ENCODE assay signal across 1 cellular context in the genomic region with DNA sequence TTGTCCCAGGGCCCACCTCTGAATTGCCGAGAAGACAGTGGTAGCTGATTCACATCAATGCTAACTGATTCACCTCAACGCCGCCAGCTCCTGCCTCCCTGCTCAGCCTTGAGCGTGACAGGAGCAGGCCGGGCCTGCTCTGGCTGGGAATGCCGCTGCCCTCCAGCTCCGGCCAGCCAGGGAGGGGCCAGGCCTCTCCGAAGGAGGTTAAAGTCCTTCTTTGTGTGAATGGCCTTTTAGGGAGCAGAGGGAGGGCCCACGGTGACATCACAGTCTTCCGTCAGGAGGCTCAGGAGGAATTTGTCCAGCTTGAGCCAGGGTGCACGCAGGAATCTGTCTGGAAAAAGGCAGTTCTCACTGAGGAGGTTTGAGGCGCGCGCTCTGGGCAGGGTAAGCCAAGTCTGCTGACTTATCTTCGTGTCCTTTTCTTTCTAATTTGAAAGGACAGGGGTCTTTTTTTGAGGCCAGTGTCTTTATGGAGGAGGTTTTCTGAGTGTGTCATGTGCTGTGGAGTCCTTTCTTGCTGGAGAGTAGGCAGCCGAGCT.
TF ChIP-seq lines count a peak whose summit lies in the region.

No MANE protein-coding gene starts in this region.

TF ChIP-seq in HepG2, 621 proteins besides CTCF, POLR2A, EP300 and RAD21 (continued from another document and continues in another):
- TF ChIP-seq, protein P1, sequence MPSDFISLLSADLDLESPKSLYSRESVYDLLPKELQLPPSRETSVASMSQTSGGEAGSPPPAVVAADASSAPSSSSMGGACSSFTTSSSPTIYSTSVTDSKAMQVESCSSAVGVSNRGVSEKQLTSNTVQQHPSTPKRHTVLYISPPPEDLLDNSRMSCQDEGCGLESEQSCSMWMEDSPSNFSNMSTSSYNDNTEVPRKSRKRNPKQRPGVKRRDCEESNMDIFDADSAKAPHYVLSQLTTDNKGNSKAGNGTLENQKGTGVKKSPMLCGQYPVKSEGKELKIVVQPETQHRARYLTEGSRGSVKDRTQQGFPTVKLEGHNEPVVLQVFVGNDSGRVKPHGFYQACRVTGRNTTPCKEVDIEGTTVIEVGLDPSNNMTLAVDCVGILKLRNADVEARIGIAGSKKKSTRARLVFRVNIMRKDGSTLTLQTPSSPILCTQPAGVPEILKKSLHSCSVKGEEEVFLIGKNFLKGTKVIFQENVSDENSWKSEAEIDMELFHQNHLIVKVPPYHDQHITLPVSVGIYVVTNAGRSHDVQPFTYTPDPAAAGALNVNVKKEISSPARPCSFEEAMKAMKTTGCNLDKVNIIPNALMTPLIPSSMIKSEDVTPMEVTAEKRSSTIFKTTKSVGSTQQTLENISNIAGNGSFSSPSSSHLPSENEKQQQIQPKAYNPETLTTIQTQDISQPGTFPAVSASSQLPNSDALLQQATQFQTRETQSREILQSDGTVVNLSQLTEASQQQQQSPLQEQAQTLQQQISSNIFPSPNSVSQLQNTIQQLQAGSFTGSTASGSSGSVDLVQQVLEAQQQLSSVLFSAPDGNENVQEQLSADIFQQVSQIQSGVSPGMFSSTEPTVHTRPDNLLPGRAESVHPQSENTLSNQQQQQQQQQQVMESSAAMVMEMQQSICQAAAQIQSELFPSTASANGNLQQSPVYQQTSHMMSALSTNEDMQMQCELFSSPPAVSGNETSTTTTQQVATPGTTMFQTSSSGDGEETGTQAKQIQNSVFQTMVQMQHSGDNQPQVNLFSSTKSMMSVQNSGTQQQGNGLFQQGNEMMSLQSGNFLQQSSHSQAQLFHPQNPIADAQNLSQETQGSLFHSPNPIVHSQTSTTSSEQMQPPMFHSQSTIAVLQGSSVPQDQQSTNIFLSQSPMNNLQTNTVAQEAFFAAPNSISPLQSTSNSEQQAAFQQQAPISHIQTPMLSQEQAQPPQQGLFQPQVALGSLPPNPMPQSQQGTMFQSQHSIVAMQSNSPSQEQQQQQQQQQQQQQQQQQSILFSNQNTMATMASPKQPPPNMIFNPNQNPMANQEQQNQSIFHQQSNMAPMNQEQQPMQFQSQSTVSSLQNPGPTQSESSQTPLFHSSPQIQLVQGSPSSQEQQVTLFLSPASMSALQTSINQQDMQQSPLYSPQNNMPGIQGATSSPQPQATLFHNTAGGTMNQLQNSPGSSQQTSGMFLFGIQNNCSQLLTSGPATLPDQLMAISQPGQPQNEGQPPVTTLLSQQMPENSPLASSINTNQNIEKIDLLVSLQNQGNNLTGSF (CRISPR knock-in tag; IDR thresholded peaks at IDR 0.05): no peak
- TF ChIP-seq BRD4 (CRISPR knock-in tag; IDR thresholded peaks at IDR 0.05) (no peak), RFX1 (IDR thresholded peaks at IDR 0.05) (no peak), ZEB1 (IDR thresholded peaks at IDR 0.05; ENCODE audit: insufficient replicate concordance, low read depth) (no peak), ZFP37 (CRISPR knock-in tag; IDR thresholded peaks at IDR 0.05; ENCODE audit: borderline replicate concordance) (peak; percentile 55; the same call in 1 of the 2 replicates), PAWR (CRISPR knock-in tag; IDR thresholded peaks at IDR 0.05; ENCODE audit: borderline replicate concordance) (no peak), ZNF354B (CRISPR knock-in tag; IDR thresholded peaks at IDR 0.05) (no peak), ZNF549 (CRISPR knock-in tag; IDR thresholded peaks at IDR 0.05) (no peak), ZNF615 (CRISPR knock-in tag; IDR thresholded peaks at IDR 0.05; ENCODE audit: borderline replicate concordance) (no peak), TAF15 (IDR thresholded peaks at IDR 0.05; ENCODE audit: low read depth, low read length, poor library complexity, severe bottlenecking) (no peak), ZKSCAN1 (IDR thresholded peaks at IDR 0.05; ENCODE audit: low read length) (no peak), TCF7L2 (IDR thresholded peaks at IDR 0.05; ENCODE audit: low read depth, low read length) (no peak), HMG20A (CRISPR knock-in tag; IDR thresholded peaks at IDR 0.05; ENCODE audit: borderline replicate concordance) (peak; percentile 56; the same call in 1 of the 2 replicates), ZNF567 (CRISPR knock-in tag; IDR thresholded peaks at IDR 0.05; ENCODE audit: borderline replicate concordance) (no peak), ZNF563 (CRISPR knock-in tag; IDR thresholded peaks at IDR 0.05) (no peak), ZNF17 (CRISPR knock-in tag; IDR thresholded peaks at IDR 0.05) (no peak), GPN1 (CRISPR knock-in tag; IDR thresholded peaks at IDR 0.05; ENCODE audit: borderline replicate concordance) (no peak), MTF1 (CRISPR knock-in tag; IDR thresholded peaks at IDR 0.05) (no peak), ZNF547 (CRISPR knock-in tag; IDR thresholded peaks at IDR 0.05) (0 out of 2 replicates have a peak, but pooled peaks have one; percentile 40), NCOA5 (CRISPR knock-in tag; IDR thresholded peaks at IDR 0.05) (no peak), ZNF317 (CRISPR knock-in tag; IDR thresholded peaks at IDR 0.05) (0 out of 2 replicates have a peak, but pooled peaks have one; percentile 25), HIVEP1 (CRISPR knock-in tag; IDR thresholded peaks at IDR 0.05) (peak; percentile 90; the same call in 1 of the 2 replicates), ZFP90 (CRISPR knock-in tag; IDR thresholded peaks at IDR 0.05; ENCODE audit: borderline replicate concordance) (no peak), ZNF367 (CRISPR knock-in tag; IDR thresholded peaks at IDR 0.05; ENCODE audit: borderline replicate concordance) (no peak), ZNF333 (CRISPR knock-in tag; IDR thresholded peaks at IDR 0.05; ENCODE audit: borderline replicate concordance) (no peak), SIX4 (CRISPR knock-in tag; IDR thresholded peaks at IDR 0.05) (no peak), BORCS8-MEF2B (CRISPR knock-in tag; IDR thresholded peaks at IDR 0.05) (peak; percentile 63; the same call in 1 of the 2 replicates), XBP1 (CRISPR knock-in tag; IDR thresholded peaks at IDR 0.05) (no peak)
- TF ChIP-seq, protein P2, sequence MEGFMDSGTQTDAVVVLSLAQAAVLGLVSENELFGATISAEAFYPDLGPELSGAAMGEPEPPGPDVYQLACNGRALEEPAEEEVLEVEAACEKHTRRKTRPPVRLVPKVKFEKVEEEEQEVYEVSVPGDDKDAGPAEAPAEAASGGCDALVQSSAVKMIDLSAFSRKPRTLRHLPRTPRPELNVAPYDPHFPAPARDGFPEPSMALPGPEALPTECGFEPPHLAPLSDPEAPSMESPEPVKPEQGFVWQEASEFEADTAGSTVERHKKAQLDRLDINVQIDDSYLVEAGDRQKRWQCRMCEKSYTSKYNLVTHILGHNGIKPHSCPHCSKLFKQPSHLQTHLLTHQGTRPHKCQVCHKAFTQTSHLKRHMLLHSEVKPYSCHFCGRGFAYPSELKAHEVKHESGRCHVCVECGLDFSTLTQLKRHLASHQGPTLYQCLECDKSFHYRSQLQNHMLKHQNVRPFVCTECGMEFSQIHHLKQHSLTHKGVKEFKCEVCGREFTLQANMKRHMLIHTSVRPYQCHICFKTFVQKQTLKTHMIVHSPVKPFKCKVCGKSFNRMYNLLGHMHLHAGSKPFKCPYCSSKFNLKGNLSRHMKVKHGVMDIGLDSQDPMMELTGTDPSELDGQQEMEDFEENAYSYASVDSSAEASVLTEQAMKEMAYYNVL (CRISPR knock-in tag; IDR thresholded peaks at IDR 0.05; ENCODE audit: borderline replicate concordance): 0 out of 2 replicates have a peak, but pooled peaks have one; percentile 56
- TF ChIP-seq, protein P3, sequence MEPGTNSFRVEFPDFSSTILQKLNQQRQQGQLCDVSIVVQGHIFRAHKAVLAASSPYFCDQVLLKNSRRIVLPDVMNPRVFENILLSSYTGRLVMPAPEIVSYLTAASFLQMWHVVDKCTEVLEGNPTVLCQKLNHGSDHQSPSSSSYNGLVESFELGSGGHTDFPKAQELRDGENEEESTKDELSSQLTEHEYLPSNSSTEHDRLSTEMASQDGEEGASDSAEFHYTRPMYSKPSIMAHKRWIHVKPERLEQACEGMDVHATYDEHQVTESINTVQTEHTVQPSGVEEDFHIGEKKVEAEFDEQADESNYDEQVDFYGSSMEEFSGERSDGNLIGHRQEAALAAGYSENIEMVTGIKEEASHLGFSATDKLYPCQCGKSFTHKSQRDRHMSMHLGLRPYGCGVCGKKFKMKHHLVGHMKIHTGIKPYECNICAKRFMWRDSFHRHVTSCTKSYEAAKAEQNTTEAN (CRISPR knock-in tag; conservative IDR thresholded peaks at IDR 0.05): no peak
- TF ChIP-seq, protein P4, sequence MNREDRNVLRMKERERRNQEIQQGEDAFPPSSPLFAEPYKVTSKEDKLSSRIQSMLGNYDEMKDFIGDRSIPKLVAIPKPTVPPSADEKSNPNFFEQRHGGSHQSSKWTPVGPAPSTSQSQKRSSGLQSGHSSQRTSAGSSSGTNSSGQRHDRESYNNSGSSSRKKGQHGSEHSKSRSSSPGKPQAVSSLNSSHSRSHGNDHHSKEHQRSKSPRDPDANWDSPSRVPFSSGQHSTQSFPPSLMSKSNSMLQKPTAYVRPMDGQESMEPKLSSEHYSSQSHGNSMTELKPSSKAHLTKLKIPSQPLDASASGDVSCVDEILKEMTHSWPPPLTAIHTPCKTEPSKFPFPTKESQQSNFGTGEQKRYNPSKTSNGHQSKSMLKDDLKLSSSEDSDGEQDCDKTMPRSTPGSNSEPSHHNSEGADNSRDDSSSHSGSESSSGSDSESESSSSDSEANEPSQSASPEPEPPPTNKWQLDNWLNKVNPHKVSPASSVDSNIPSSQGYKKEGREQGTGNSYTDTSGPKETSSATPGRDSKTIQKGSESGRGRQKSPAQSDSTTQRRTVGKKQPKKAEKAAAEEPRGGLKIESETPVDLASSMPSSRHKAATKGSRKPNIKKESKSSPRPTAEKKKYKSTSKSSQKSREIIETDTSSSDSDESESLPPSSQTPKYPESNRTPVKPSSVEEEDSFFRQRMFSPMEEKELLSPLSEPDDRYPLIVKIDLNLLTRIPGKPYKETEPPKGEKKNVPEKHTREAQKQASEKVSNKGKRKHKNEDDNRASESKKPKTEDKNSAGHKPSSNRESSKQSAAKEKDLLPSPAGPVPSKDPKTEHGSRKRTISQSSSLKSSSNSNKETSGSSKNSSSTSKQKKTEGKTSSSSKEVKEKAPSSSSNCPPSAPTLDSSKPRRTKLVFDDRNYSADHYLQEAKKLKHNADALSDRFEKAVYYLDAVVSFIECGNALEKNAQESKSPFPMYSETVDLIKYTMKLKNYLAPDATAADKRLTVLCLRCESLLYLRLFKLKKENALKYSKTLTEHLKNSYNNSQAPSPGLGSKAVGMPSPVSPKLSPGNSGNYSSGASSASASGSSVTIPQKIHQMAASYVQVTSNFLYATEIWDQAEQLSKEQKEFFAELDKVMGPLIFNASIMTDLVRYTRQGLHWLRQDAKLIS (CRISPR knock-in tag; IDR thresholded peaks at IDR 0.05): no peak
- TF ChIP-seq, protein P5, sequence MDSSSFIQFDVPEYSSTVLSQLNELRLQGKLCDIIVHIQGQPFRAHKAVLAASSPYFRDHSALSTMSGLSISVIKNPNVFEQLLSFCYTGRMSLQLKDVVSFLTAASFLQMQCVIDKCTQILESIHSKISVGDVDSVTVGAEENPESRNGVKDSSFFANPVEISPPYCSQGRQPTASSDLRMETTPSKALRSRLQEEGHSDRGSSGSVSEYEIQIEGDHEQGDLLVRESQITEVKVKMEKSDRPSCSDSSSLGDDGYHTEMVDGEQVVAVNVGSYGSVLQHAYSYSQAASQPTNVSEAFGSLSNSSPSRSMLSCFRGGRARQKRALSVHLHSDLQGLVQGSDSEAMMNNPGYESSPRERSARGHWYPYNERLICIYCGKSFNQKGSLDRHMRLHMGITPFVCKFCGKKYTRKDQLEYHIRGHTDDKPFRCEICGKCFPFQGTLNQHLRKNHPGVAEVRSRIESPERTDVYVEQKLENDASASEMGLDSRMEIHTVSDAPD (CRISPR knock-in tag; IDR thresholded peaks at IDR 0.05): no peak
- TF ChIP-seq, protein P6, sequence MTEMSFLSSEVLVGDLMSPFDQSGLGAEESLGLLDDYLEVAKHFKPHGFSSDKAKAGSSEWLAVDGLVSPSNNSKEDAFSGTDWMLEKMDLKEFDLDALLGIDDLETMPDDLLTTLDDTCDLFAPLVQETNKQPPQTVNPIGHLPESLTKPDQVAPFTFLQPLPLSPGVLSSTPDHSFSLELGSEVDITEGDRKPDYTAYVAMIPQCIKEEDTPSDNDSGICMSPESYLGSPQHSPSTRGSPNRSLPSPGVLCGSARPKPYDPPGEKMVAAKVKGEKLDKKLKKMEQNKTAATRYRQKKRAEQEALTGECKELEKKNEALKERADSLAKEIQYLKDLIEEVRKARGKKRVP (CRISPR knock-in tag; IDR thresholded peaks at IDR 0.05): no peak
- TF ChIP-seq, protein P7, sequence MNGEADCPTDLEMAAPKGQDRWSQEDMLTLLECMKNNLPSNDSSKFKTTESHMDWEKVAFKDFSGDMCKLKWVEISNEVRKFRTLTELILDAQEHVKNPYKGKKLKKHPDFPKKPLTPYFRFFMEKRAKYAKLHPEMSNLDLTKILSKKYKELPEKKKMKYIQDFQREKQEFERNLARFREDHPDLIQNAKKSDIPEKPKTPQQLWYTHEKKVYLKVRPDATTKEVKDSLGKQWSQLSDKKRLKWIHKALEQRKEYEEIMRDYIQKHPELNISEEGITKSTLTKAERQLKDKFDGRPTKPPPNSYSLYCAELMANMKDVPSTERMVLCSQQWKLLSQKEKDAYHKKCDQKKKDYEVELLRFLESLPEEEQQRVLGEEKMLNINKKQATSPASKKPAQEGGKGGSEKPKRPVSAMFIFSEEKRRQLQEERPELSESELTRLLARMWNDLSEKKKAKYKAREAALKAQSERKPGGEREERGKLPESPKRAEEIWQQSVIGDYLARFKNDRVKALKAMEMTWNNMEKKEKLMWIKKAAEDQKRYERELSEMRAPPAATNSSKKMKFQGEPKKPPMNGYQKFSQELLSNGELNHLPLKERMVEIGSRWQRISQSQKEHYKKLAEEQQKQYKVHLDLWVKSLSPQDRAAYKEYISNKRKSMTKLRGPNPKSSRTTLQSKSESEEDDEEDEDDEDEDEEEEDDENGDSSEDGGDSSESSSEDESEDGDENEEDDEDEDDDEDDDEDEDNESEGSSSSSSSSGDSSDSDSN (CRISPR knock-in tag; IDR thresholded peaks at IDR 0.05): peak; percentile 56; the same call in 1 of the 2 replicates
- TF ChIP-seq, protein P8, sequence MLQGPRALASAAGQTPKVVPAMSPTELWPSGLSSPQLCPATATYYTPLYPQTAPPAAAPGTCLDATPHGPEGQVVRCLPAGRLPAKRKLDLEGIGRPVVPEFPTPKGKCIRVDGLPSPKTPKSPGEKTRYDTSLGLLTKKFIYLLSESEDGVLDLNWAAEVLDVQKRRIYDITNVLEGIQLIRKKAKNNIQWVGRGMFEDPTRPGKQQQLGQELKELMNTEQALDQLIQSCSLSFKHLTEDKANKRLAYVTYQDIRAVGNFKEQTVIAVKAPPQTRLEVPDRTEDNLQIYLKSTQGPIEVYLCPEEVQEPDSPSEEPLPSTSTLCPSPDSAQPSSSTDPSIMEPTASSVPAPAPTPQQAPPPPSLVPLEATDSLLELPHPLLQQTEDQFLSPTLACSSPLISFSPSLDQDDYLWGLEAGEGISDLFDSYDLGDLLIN (CRISPR knock-in tag; IDR thresholded peaks at IDR 0.05; ENCODE audit: borderline replicate concordance): no peak
- TF ChIP-seq, protein P9, sequence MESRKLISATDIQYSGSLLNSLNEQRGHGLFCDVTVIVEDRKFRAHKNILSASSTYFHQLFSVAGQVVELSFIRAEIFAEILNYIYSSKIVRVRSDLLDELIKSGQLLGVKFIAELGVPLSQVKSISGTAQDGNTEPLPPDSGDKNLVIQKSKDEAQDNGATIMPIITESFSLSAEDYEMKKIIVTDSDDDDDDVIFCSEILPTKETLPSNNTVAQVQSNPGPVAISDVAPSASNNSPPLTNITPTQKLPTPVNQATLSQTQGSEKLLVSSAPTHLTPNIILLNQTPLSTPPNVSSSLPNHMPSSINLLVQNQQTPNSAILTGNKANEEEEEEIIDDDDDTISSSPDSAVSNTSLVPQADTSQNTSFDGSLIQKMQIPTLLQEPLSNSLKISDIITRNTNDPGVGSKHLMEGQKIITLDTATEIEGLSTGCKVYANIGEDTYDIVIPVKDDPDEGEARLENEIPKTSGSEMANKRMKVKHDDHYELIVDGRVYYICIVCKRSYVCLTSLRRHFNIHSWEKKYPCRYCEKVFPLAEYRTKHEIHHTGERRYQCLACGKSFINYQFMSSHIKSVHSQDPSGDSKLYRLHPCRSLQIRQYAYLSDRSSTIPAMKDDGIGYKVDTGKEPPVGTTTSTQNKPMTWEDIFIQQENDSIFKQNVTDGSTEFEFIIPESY (CRISPR knock-in tag; IDR thresholded peaks at IDR 0.05): 0 out of 2 replicates have a peak, but pooled peaks have one; percentile 18
